In genomic region chr15:80573614-80574013, GRCh38 we compare ENCODE assay signal across 17 cellular contexts.
DNase-seq lines count a peak whose midpoint lies in the region; ATAC-seq and TF ChIP-seq lines count a peak whose summit lies in the region.
"Had no signal": no experiment of that assay in that cellular context is flagged by ENCODE, and none has a peak within 500 bp of the region (broad histone marks: within the 10 kb centered on the region; RNA-seq: fewer than 3 reads in every experiment).

No MANE protein-coding gene starts in this region.

- no peaks in the 10 kb centered on the region for H3K9me3 Mint-ChIP-seq in activated T-cell treated with anti-CD3 and anti-CD28 coated beads, Interleukin-2, amount 50 U/mL, for 24 hours
- H3K9me3 Mint-ChIP-seq in GM23338, result no peaks in the 10 kb centered on the region
- H3K9me3 Mint-ChIP-seq: CD4-positive, alpha-beta memory T cell; HFFc6 had no signal

- H3K4me3 ChIP-seq in IMR-90 (ENCODE audit: insufficient read depth, low read depth, low read length), result no peak overlapping the region
- no peak overlapping the region for H3K4me3 ChIP-seq in MG63
- H3K4me3 ChIP-seq in mucosa of descending colon, result no peak overlapping the region
- no peak overlapping the region for H3K4me3 ChIP-seq in foreskin fibroblast (ENCODE audit: low read depth in 1 of 2, low read length in 2 of 2)
- H3K4me3 ChIP-seq in GM23338, result no peak overlapping the region
- H3K4me3 ChIP-seq: HAP-1 had no signal

- H2BK15ac ChIP-seq in IMR-90 (ENCODE audit: low read depth, low read length), result no peak overlapping the region

- H3K4me3 Mint-ChIP-seq in activated T-cell treated with anti-CD3 and anti-CD28 coated beads, Interleukin-2, amount 50 U/mL, for 24 hours, result no peak overlapping the region
- H3K4me3 Mint-ChIP-seq in GM23338, result no peak overlapping the region
- H3K4me3 Mint-ChIP-seq: CD4-positive, alpha-beta memory T cell; HFFc6 had no signal

- H3K23ac ChIP-seq in IMR-90 (ENCODE audit: low read depth, low read length), result 0 out of 2 replicates have a peak overlapping the region, but pooled peaks have one; percentile 36

- no peak overlapping the region for H3K56ac ChIP-seq in IMR-90 (ENCODE audit: extremely low read depth, insufficient read depth, low read length)

- no peaks in the 10 kb centered on the region for H3K27me3 ChIP-seq in IMR-90 (ENCODE audit: control insufficient read depth, insufficient read depth, low read length)
- no peaks in the 10 kb centered on the region for H3K27me3 ChIP-seq in MG63
- H3K27me3 ChIP-seq in GM23338 (ENCODE audit: insufficient read depth), result no peaks in the 10 kb centered on the region

- H3K79me2 ChIP-seq in GM23338 (replicated peaks; ENCODE audit: insufficient read depth), result no peaks in the 10 kb centered on the region

- H3K9me3 ChIP-seq in IMR-90 (ENCODE audit: control insufficient read depth, insufficient read depth, low read length) (no peaks in the 10 kb centered on the region), MG63 (no peaks in the 10 kb centered on the region), mucosa of descending colon (no peaks in the 10 kb centered on the region)
- H3K9me3 ChIP-seq: HAP-1 had no signal

- no peaks in the 10 kb centered on the region for H3K4me1 Mint-ChIP-seq in activated T-cell treated with anti-CD3 and anti-CD28 coated beads, Interleukin-2, amount 50 U/mL, for 24 hours (ENCODE audit: low read depth)
- peaks cover 12% of the 10 kb centered on the region for H3K4me1 Mint-ChIP-seq in GM23338
- H3K4me1 Mint-ChIP-seq: CD4-positive, alpha-beta memory T cell had no signal

- H3K18ac ChIP-seq in IMR-90 (ENCODE audit: low read depth, low read length), result peak overlapping the region; percentile 12; the same call in 1 of the 2 replicates

- H2BK120ac ChIP-seq in IMR-90 (ENCODE audit: low read depth, low read length), result no peak overlapping the region

- in situ Hi-C loops in IMR-90 (cut with MboI; ENCODE audit: low sequenced_read_pairs), result no loop called here

- H2AFZ ChIP-seq in IMR-90 (replicated peaks; ENCODE audit: low read length, poor library complexity) (no peak overlapping the region), GM23338 (no peak overlapping the region)

- ATAC-seq in IMR-90 (ENCODE audit: low read depth), result peak; percentile 40; the same call in 1 of the 2 replicates
- ATAC-seq in mucosa of descending colon, result peak; percentile 57
- ATAC-seq in GM23338, result no peak

- H3K36me3 Mint-ChIP-seq in activated T-cell treated with anti-CD3 and anti-CD28 coated beads, Interleukin-2, amount 50 U/mL, for 24 hours (ENCODE audit: low read depth), result no peaks in the 10 kb centered on the region
- peaks cover 4% of the 10 kb centered on the region; the same call in 1 of the 3 replicates for H3K36me3 Mint-ChIP-seq in GM23338 (ENCODE audit: low read depth)
- H3K36me3 Mint-ChIP-seq: CD4-positive, alpha-beta memory T cell had no signal

- H3K27ac ChIP-seq in IMR-90 (ENCODE audit: insufficient read depth, low read length) (no peak overlapping the region), GM23338 (ENCODE audit: low read depth) (no peak overlapping the region)

- H2AK9ac ChIP-seq in IMR-90 (replicated peaks; ENCODE audit: low read depth, low read length, poor library complexity), result no peak overlapping the region

- H2AK5ac ChIP-seq in IMR-90 (ENCODE audit: low read depth, low read length), result no peak overlapping the region

- WGBS in IMR-90 (ENCODE audit: extremely low coverage in 2 of 2, insufficient read length in 1 of 2), 2 experiments, result 50% methylated on average over 1 of the region's 4 CpGs; no CpG with 5 or more reads in 1 of the 2 experiments

- no peak overlapping the region for H2BK20ac ChIP-seq in IMR-90 (ENCODE audit: low read depth, low read length)

- no peaks in the 10 kb centered on the region for H4K20me1 ChIP-seq in IMR-90 (ENCODE audit: insufficient read depth, low read length)
- no peaks in the 10 kb centered on the region for H4K20me1 ChIP-seq in GM23338 (replicated peaks; ENCODE audit: insufficient read depth)

- no peaks in the 10 kb centered on the region for H3K9me2 ChIP-seq in GM23338 (ENCODE audit: insufficient read depth)

- H3K27ac Mint-ChIP-seq in activated T-cell treated with anti-CD3 and anti-CD28 coated beads, Interleukin-2, amount 50 U/mL, for 24 hours, result no peak overlapping the region
- no peak overlapping the region for H3K27ac Mint-ChIP-seq in GM23338
- H3K27ac Mint-ChIP-seq: CD4-positive, alpha-beta memory T cell; HFFc6 had no signal

- H3K14ac ChIP-seq in IMR-90 (replicated peaks; ENCODE audit: low read depth, low read length), result 0 out of 2 replicates have a peak overlapping the region, but pooled peaks have one; percentile 7

- H3K4me1 ChIP-seq in IMR-90 (ENCODE audit: control insufficient read depth, insufficient read depth, low read length) (peaks cover 12% of the 10 kb centered on the region), mucosa of descending colon (ENCODE audit: low read depth) (no peaks in the 10 kb centered on the region), GM23338 (ENCODE audit: insufficient read depth) (no peaks in the 10 kb centered on the region)
- H3K4me1 ChIP-seq: HAP-1 had no signal

- CTCF ChIA-PET in IMR-90 (lab: Yijun Ruan, JAX), result interaction anchor here (1.1 kb wide), 1 partner anchor 203 kb away, joined by 3 read pairs; no protein-coding TSS in a partner anchor

- intact Hi-C loops in IMR-90 (cut with micrococcal nuclease) (no loop called here), mucosa of descending colon (cut with DNase I, micrococcal nuclease) (no loop called here)

- no peak overlapping the region for H3K4ac ChIP-seq in IMR-90 (ENCODE audit: low read depth, low read length)

- no peak overlapping the region for H4K91ac ChIP-seq in IMR-90 (ENCODE audit: insufficient read depth, low read depth, low read length)

- H2BK5ac ChIP-seq in IMR-90 (ENCODE audit: low read depth, low read length, poor library complexity, severe bottlenecking), result no peak overlapping the region

- H3F3A ChIP-seq in GM23338 (replicated peaks; ENCODE audit: low read depth), result no peaks in the 10 kb centered on the region

- H4K8ac ChIP-seq in IMR-90 (ENCODE audit: low read depth in 2 of 2, low read length in 2 of 2), result no peak overlapping the region

- peaks cover 3 to 6% of the 10 kb centered on the region in 2 experiments; a peak in 2 of 4 replicates for H3K79me1 ChIP-seq in IMR-90 (ENCODE audit: low read depth in 1 of 2, low read length in 2 of 2)

- H3K27me3 Mint-ChIP-seq in activated T-cell treated with anti-CD3 and anti-CD28 coated beads, Interleukin-2, amount 50 U/mL, for 24 hours, result peaks cover 11% of the 10 kb centered on the region
- peaks cover 7% of the 10 kb centered on the region for H3K27me3 Mint-ChIP-seq in GM23338 (ENCODE audit: insufficient read depth, low read depth, poor library complexity)

- H3K4me2 ChIP-seq in IMR-90 (ENCODE audit: low read depth, low read length) (no peak overlapping the region), GM23338 (no peak overlapping the region)

- H3K9ac ChIP-seq in IMR-90 (ENCODE audit: low read depth, low read length), result no peak overlapping the region

- no peak for TF ChIP-seq RAD21 in IMR-90 (IDR thresholded peaks at IDR 0.05; ENCODE audit: low read length)

- peaks cover 48% of the 10 kb centered on the region for H3K36me3 ChIP-seq in IMR-90 (ENCODE audit: control insufficient read depth, insufficient read depth, low read length)
- peaks cover 2% of the 10 kb centered on the region; the same call in 1 of the 2 replicates for H3K36me3 ChIP-seq in MG63
- no peaks in the 10 kb centered on the region for H3K36me3 ChIP-seq in mucosa of descending colon (ENCODE audit: low read depth)
- no peaks in the 10 kb centered on the region for H3K36me3 ChIP-seq in GM23338 (ENCODE audit: insufficient read depth)
- H3K36me3 ChIP-seq: HAP-1 had no signal

- POLR2A ChIA-PET in IMR-90 (lab: Charles Lee; ENCODE audit: unreplicated experiment), result no interaction called here

- no peak for DNase-seq in IMR-90
- DNase-seq in MG63, result peak; percentile 18
- peak; percentile 64 for DNase-seq in fibroblast of peridontal ligament (ENCODE audit: extremely low read depth)
- DNase-seq in mucosa of descending colon, result peak in 1 of 3 donors; percentile 14
- DNase-seq in foreskin fibroblast, result no peak
- DNase-seq in activated T-cell treated with anti-CD3 and anti-CD28 coated beads, Interleukin-2, amount 50 U/mL, for 24 hours, result no peak
- DNase-seq in GM23338 (ENCODE audit: low spot score), result no peak
- DNase-seq: C1 segment of cervical spinal cord; Calu3; CD4-positive, alpha-beta memory T cell; COR-L47; DMS53; DMS79 treated with DMSO at 0.1 percent for 48 hours; GF-D8; GOT3; HFFc6 had no signal

- no peak overlapping the region for H4K5ac ChIP-seq in IMR-90 (ENCODE audit: low read depth, low read length)

- dilution Hi-C loops in IMR-90 (cut with HindIII; ENCODE audit: low sequenced_read_pairs, unreplicated experiment), result no loop called here

- no peak for TF ChIP-seq POLR2A in IMR-90 (IDR thresholded peaks at IDR 0.05; ENCODE audit: low read depth, low read length)

- no TSS peak for BruUV-seq in IMR-90 (replicated peaks; lab: Mats Ljungman, UMichigan)

- H3K9me1 ChIP-seq in IMR-90 (ENCODE audit: insufficient read depth, low read length), result peaks cover 24% of the 10 kb centered on the region

- TF ChIP-seq CTCF in IMR-90 (conservative IDR thresholded peaks at IDR 0.05; ENCODE audit: low read depth, low read length), result no peak
- TF ChIP-seq CTCF in mucosa of descending colon (IDR thresholded peaks at IDR 0.05), result no peak
- no peak for TF ChIP-seq CTCF in foreskin fibroblast (IDR thresholded peaks at IDR 0.05; ENCODE audit: low read depth, low read length)
- TF ChIP-seq CTCF in GM23338 (conservative IDR thresholded peaks at IDR 0.05; ENCODE audit: low read depth in 2 of 2), result no peak

TF ChIP-seq in IMR-90, 13 proteins besides CTCF, POLR2A, EP300 and RAD21 (continues in another document):
- TF ChIP-seq RFX5 (IDR thresholded peaks at IDR 0.05; ENCODE audit: low read depth, low read length), result no peak
- TF ChIP-seq MXI1 (IDR thresholded peaks at IDR 0.05; ENCODE audit: borderline replicate concordance, low read depth, low read length), result no peak
- no peak for TF ChIP-seq MAFK (IDR thresholded peaks at IDR 0.05; ENCODE audit: low read depth, low read length)

TF ChIP-seq in GM23338, 12 proteins besides CTCF, POLR2A, EP300 and RAD21 (continues in another document):
- no peak for TF ChIP-seq JUNB (IDR thresholded peaks at IDR 0.05; ENCODE audit: unreplicated experiment)

Comparison
In these comparisons a context has a peak if more than half of its experiments do, and no peak if none do; other contexts are left out.
1. DNase-seq: peak in MG63 (single experiment) and fibroblast of peridontal ligament (single experiment); none in IMR-90 (single experiment), foreskin fibroblast (0 of 2), activated T-cell treated with anti-CD3 and anti-CD28 coated beads, Interleukin-2, amount 50 U/mL, for 24 hours (single experiment) and GM23338 (single experiment).